In the genomic region with DNA sequence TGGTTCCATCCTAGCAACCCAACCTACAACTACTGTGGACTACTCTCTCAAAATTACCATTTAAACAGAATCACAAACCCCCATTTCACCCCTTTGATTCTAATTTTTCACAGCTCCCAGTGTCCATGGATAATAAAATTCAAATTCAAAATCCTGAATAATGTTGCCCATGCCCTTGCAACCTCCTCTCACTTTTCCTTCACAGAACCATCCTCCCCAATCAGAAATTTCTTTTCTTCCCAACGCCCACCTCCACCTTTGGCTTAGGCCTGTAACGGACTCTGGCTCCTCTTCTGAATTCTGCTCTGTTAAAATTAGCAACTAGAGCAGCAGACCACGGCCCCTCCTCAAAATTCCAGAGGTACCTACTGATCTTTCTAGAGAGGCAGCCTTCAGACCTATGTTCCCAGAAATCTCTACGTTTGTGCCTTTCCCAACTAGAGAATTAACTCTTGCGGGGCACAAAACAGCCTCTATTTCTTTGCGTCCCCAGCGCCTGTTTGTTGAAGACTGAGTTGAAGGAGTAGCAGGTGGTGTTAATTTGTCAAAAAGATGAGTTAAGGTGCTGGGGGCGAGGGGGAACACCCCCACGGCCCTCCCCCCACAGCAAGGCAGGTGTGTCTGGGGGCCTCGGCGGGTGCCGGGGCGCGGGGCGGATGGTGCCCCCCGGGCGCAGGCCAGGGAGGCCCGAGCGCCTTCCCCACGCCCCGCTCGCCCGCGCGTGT, we compare ENCODE assay signal across 8 cellular contexts. TPM values are rescaled to one million over a fixed set of nuclear protein-coding genes. Genes with fewer than 3 reads are reported as not detected.
DNase-seq lines count a peak whose midpoint lies in the region; ATAC-seq, FAIRE-seq and TF ChIP-seq lines count a peak whose summit lies in the region.

No MANE protein-coding gene starts in this region.

- ATAC-seq in gastrocnemius medialis = peak in 1 of 2 donors; percentile 8

- H3K36me3 ChIP-seq in gastrocnemius medialis = no peaks in the 10 kb centered on the region

- CTCF ChIA-PET in RWPE1 (lab: Yijun Ruan, JAX) = interaction anchor here (0.6 kb wide), 1 partner anchor 135 kb away, joined by 3 read pairs; no protein-coding TSS in a partner anchor

- no peaks in the 10 kb centered on the region for H3K9me3 ChIP-seq in gastrocnemius medialis

- FAIRE-seq in H54 (lab: Jason Lieb, UNC) = no peak

- H3K27ac ChIP-seq in RWPE1 (peak overlapping the region; percentile 87), gastrocnemius medialis (peak overlapping the region; percentile 88 to 98 (median 96))

- no peak for TF ChIP-seq POLR2A in gastrocnemius medialis (IDR thresholded peaks at IDR 0.05)
- no peak for TF ChIP-seq POLR2A in H54 (IDR thresholded peaks at IDR 0.05; ENCODE audit: low read depth, low read length)

- intact Hi-C loops in gastrocnemius medialis (cut with DNase I; ENCODE audit: low total_unique reads) (loop anchor here (1.0 to 2.0 kb wide), 2 partner anchors 44 to 136 kb away; no protein-coding TSS in a partner anchor), posterior vena cava (cut with DNase I) (loop anchor here in 1 of 2 donors (5.0 kb wide), 1 partner anchor 132 kb away; no protein-coding TSS in a partner anchor)

- H3K4me3 ChIP-seq in fibroblast of mammary gland (ENCODE audit: control insufficient read depth, low read depth, low read length) (peak overlapping the region; percentile 81), gastrocnemius medialis (peak overlapping the region; percentile 59 to 83 (median 80))

- H3K4me1 ChIP-seq in gastrocnemius medialis = peaks cover 52 to 62% of the 10 kb centered on the region in 2 donors

- no peaks in the 10 kb centered on the region for H3K27me3 ChIP-seq in gastrocnemius medialis

- DNase-seq in NCI-H748 (lab: John Stamatoyannopoulos, UW; ENCODE audit: unreplicated experiment) = peak; percentile 51
- DNase-seq in NCI-H748 treated with DMSO at 0.1 percent for 48 hours (lab: John Stamatoyannopoulos, UW) = no peak
- DNase-seq in RWPE1 (ENCODE audit: low spot score) = no peak
- no peak for DNase-seq in fibroblast of mammary gland (ENCODE audit: low read depth)
- DNase-seq in gastrocnemius medialis = no peak
- DNase-seq in posterior vena cava (ENCODE audit: low spot score) = no peak
- DNase-seq in AG20443 (ENCODE audit: low spot score) = no peak
- DNase-seq in H54 (ENCODE audit: insufficient read length, low spot score) = no peak

- POLR2A ChIA-PET in RWPE1 (lab: Yijun Ruan, JAX; ENCODE audit: low non-redundant PET) = no interaction called here

- in situ Hi-C loops in gastrocnemius medialis (cut with MboI; ENCODE audit: low sequenced_read_pairs in 4 of 4) = loop anchor here in 2 of 4 donors (5.0 to 10.0 kb wide), 2 partner anchors 137 to 140 kb away; no protein-coding TSS in a partner anchor

- TF ChIP-seq CTCF in RWPE1 (conservative IDR thresholded peaks at IDR 0.05; ENCODE audit: low read depth) = no peak
- TF ChIP-seq CTCF in fibroblast of mammary gland (conservative IDR thresholded peaks at IDR 0.05; ENCODE audit: control insufficient read depth, insufficient read depth, low read depth, low read length) = no peak
- TF ChIP-seq CTCF in gastrocnemius medialis (IDR thresholded peaks at IDR 0.05 in 4 of 5, conservative IDR thresholded peaks at IDR 0.05 in 1 of 5) = no peak

RNA-seq across cellular contexts. Expression of a gene that starts 0.4 kb away (rescaled TPM):
- 100 to 1,000 TPM; 225 to 517 (median 280) TPM for total RNA-seq in gastrocnemius medialis
- total RNA-seq in posterior vena cava = 100 to 1,000 TPM; 138 to 167 TPM
